11 cellular contexts compared by ENCODE assay signal in the genomic region with DNA sequence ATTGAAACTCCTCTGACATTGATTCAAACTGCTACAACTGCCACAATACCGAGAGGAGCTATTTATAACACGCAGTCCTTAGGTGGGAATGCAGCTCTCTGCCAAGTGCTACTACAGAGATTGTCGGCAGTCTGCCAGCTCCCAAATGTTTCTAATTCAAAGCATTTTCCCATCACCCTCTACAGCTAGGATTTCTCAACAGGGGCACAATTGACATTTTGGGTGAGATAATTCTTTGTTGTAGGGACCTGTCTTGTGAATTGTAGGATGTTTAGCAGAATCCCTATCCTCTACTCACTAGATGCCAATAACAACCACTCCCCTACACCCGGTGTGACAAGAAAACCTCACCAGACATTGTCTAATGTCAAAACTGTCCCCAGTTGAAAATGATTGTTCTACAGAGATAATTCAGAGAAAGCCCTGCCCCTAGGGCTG. TPM values are rescaled to one million over a fixed set of nuclear protein-coding genes. Genes with fewer than 3 reads are reported as not detected.
A peak's percentile ranks its signal among the peaks of the same experiment; 100 is the strongest.
DNase-seq lines count a peak whose midpoint lies in the region; ATAC-seq and TF ChIP-seq lines count a peak whose summit lies in the region.
"Had no signal": no experiment of that assay in that cellular context is flagged by ENCODE, and none has a peak within 500 bp of the region (broad histone marks: within the 10 kb centered on the region; RNA-seq: fewer than 3 reads in every experiment).

No MANE protein-coding gene starts in this region.

- ATAC-seq in naive thymus-derived CD4-positive, alpha-beta T cell: no peak
- ATAC-seq in GM18505 (IDR thresholded peaks at IDR 0.05; ENCODE audit: unreplicated experiment) (no peak), HG03139 (IDR thresholded peaks at IDR 0.05; ENCODE audit: unreplicated experiment) (no peak)

- H3K4me3 ChIP-seq in naive thymus-derived CD4-positive, alpha-beta T cell (ENCODE audit: low read length): no peak overlapping the region

- intact Hi-C loops in naive thymus-derived CD4-positive, alpha-beta T cell (cut with micrococcal nuclease): loop anchor here in 1 of 2 donors (10.0 kb wide), 1 partner anchor 1793 kb away; no protein-coding TSS in a partner anchor

- no peak overlapping the region for H3K27ac ChIP-seq in naive thymus-derived CD4-positive, alpha-beta T cell (ENCODE audit: low read depth, low read length)

- H3K36me3 Mint-ChIP-seq in naive thymus-derived CD4-positive, alpha-beta T cell: no peaks in the 10 kb centered on the region

- H3K4me3 Mint-ChIP-seq in naive thymus-derived CD4-positive, alpha-beta T cell: no peak overlapping the region
- H3K4me3 Mint-ChIP-seq: activated T-helper 1 cell treated with anti-CD3 and anti-CD28 coated beads, Interleukin-12 subunit alpha, Interleukin-12 subunit beta, Interleukin-2, Interleukin-4 antibody, amounts not matched to agents 30 ng/mL and 10 ng/mL and 1 ng/mL, durations not matched to agents 14 hours and 24 hours and 36 hours; T-helper 1 cell treated with Interleukin-12 subunit alpha and Interleukin-12 subunit beta and Interleukin-4 antibody, amounts not matched to agents 30 μg/mL and 1 μg/mL, for 36 hours had no signal

- peaks cover 8 to 30% of the 10 kb centered on the region in 2 donors for H3K4me1 ChIP-seq in naive thymus-derived CD4-positive, alpha-beta T cell (ENCODE audit: control insufficient read depth in 2 of 2, insufficient read depth in 2 of 2, low read length in 2 of 2)

- CTCF ChIA-PET in naive thymus-derived CD4-positive, alpha-beta T cell (lab: Charles Lee): interaction anchor here (1.1 kb wide), 1 partner anchor 264 kb away, joined by 3 read pairs; no protein-coding TSS in a partner anchor

- POLR2A ChIA-PET in naive thymus-derived CD4-positive, alpha-beta T cell (lab: Charles Lee): interaction anchor here (0.6 to 1.7 kb wide), 3 partner anchors 9 to 296 kb away, joined by 3 to 5 read pairs (median 3); no protein-coding TSS in a partner anchor

- no peaks in the 10 kb centered on the region for H3K9me3 ChIP-seq in naive thymus-derived CD4-positive, alpha-beta T cell (ENCODE audit: control insufficient read depth in 2 of 3, low read length in 3 of 3)

- no peaks in the 10 kb centered on the region for H3K27me3 Mint-ChIP-seq in naive thymus-derived CD4-positive, alpha-beta T cell

- H3K27ac Mint-ChIP-seq in naive thymus-derived CD4-positive, alpha-beta T cell: peak overlapping the region in 6 of 9 donors; percentile 17 to 84 (median 46)
- H3K27ac Mint-ChIP-seq: activated T-helper 1 cell treated with anti-CD3 and anti-CD28 coated beads, Interleukin-12 subunit alpha, Interleukin-12 subunit beta, Interleukin-2, Interleukin-4 antibody, amounts not matched to agents 30 ng/mL and 10 ng/mL and 1 ng/mL, durations not matched to agents 14 hours and 24 hours and 36 hours; progenitor cell of endocrine pancreas; T-helper 1 cell treated with Interleukin-12 subunit alpha and Interleukin-12 subunit beta and Interleukin-4 antibody, amounts not matched to agents 30 μg/mL and 1 μg/mL, for 36 hours had no signal

- DNase-seq in EH (ENCODE audit: low read depth) (peak; percentile 88), NCI-H2171 (lab: John Stamatoyannopoulos, UW) (peak; percentile 77), dermis blood vessel endothelial cell (peak; percentile 58), UCSD-AML1 (lab: John Stamatoyannopoulos, UW; ENCODE audit: unreplicated experiment) (no peak)
- DNase-seq in naive thymus-derived CD4-positive, alpha-beta T cell: no peak
- no peak for DNase-seq in NK-92 treated with Interleukin-12 subunit alpha and Interleukin-12 subunit beta, amount 100 ng/mL, for 24 hours (lab: John Stamatoyannopoulos, UW)

- H3K9me3 Mint-ChIP-seq in naive thymus-derived CD4-positive, alpha-beta T cell: no peaks in the 10 kb centered on the region
- H3K9me3 Mint-ChIP-seq: activated T-helper 1 cell treated with anti-CD3 and anti-CD28 coated beads, Interleukin-12 subunit alpha, Interleukin-12 subunit beta, Interleukin-2, Interleukin-4 antibody, amounts not matched to agents 30 ng/mL and 10 ng/mL and 1 ng/mL, durations not matched to agents 14 hours and 24 hours and 36 hours; T-helper 1 cell treated with Interleukin-12 subunit alpha and Interleukin-12 subunit beta and Interleukin-4 antibody, amounts not matched to agents 30 μg/mL and 1 μg/mL, for 36 hours had no signal

- H3K36me3 ChIP-seq in naive thymus-derived CD4-positive, alpha-beta T cell (ENCODE audit: control insufficient read depth in 2 of 3, insufficient read depth in 3 of 3, low read length in 3 of 3): no peaks in the 10 kb centered on the region

- no peak for TF ChIP-seq POLR2A in GM18505 (IDR thresholded peaks at IDR 0.05; ENCODE audit: borderline replicate concordance, extremely low read depth, insufficient read depth, insufficient read length)

- no peaks in the 10 kb centered on the region for H3K27me3 ChIP-seq in naive thymus-derived CD4-positive, alpha-beta T cell (ENCODE audit: control insufficient read depth in 2 of 2, insufficient read depth in 2 of 2, low read length in 2 of 2)

- peaks cover 18 to 71% (median 58%) of the 10 kb centered on the region in 7 donors for H3K4me1 Mint-ChIP-seq in naive thymus-derived CD4-positive, alpha-beta T cell

RNA-seq across cellular contexts. Expression of a gene that starts 7.8 kb away (rescaled TPM):
- 30.4 and 30.8 TPM in 2 replicates for total RNA-seq in dermis blood vessel endothelial cell
- total RNA-seq in naive thymus-derived CD4-positive, alpha-beta T cell: 10 to 100 TPM; 51.5 to 86.0 (median 57.6) TPM
- 10 to 100 TPM; 32.7 to 42.2 TPM for polyA plus RNA-seq in naive thymus-derived CD4-positive, alpha-beta T cell

Comparison
In these comparisons a context has a peak if more than half of its experiments do, and no peak if none do; other contexts are left out.
1. DNase-seq: peak in EH (single experiment), NCI-H2171 (single experiment) and dermis blood vessel endothelial cell (single experiment); none in naive thymus-derived CD4-positive, alpha-beta T cell (0 of 9), UCSD-AML1 (single experiment) and NK-92 treated with Interleukin-12 subunit alpha and Interleukin-12 subunit beta, amount 100 ng/mL, for 24 hours (single experiment).